2 cellular contexts compared by ENCODE assay signal in genomic region chr11:60968223-60968622, GRCh38.
TF ChIP-seq lines count a peak whose summit lies in the region.

No MANE protein-coding gene starts in this region.

TF ChIP-seq in HEK293, 187 proteins besides CTCF, POLR2A, EP300 and RAD21:
- TF ChIP-seq ZNF558 (tag by site-specific recombination; IDR thresholded peaks at IDR 0.05), result 0 out of 2 replicates have a peak, but pooled peaks have one; percentile 56
- TF ChIP-seq SETDB1 (IDR thresholded peaks at IDR 0.05; ENCODE audit: insufficient read length, low read length), result peak; percentile 61
- TF ChIP-seq ZNF548 (tag by site-specific recombination; IDR thresholded peaks at IDR 0.05), result no peak
TF ChIP-seq in HEK293: peak in this region for 2.

TF ChIP-seq in K562, 482 proteins besides CTCF, POLR2A, EP300 and RAD21:
- TF ChIP-seq MEIS2 (IDR thresholded peaks at IDR 0.05; ENCODE audit: partially characterized antibody) (peak; percentile 6), ELK3 (CRISPR knock-in tag; IDR thresholded peaks at IDR 0.05) (no peak), PBX2 (CRISPR knock-in tag; IDR thresholded peaks at IDR 0.05; ENCODE audit: low read depth) (no peak), PBX2 (tag; conservative IDR thresholded peaks at IDR 0.05; ENCODE audit: low read depth) (peak; percentile 45; the same call in 1 of the 2 replicates), CBX5 (IDR thresholded peaks at IDR 0.05; ENCODE audit: borderline replicate concordance, low read depth) (peak; percentile 72; the same call in 1 of the 2 replicates), FOXA3 (CRISPR knock-in tag; conservative IDR thresholded peaks at IDR 0.05 in 1 of 2, IDR thresholded peaks at IDR 0.05 in 1 of 2) (peak in 1 of 2 experiments; percentile 71; a peak in 2 of 4 replicates), TRIM28 (IDR thresholded peaks at IDR 0.05) (peak; percentile 54; the same call in 1 of the 2 replicates), SMARCA4 (IDR thresholded peaks at IDR 0.05) (no peak), CBX3 (IDR thresholded peaks at IDR 0.05; ENCODE audit: borderline replicate concordance in 1 of 2, low read length in 2 of 2) (peak in 1 of 2 experiments; percentile 84; a peak in 1 of 3 replicates), ZNF224 (CRISPR knock-in tag; IDR thresholded peaks at IDR 0.05) (no peak)
